ENCODE assay signal across 8 cellular contexts in the genomic region with DNA sequence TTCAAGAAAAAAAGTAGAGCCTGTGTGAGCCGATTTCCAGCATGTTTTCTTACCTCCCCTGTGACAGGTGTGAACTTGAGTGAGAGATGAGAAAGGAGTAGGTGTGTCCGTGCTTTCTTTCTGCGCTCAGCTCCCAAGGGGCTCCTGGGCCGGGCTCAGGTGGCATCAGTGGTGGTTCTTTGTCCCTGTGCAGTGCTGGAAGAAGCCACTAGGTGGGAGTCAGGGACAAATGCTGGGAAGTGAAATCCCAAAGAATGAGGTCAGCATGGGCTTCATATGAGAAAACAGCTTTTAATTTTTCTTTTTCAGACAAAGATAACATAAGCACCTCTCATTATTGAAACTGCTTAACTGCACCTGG. TPM values are rescaled to one million over a fixed set of nuclear protein-coding genes. Genes with fewer than 3 reads are reported as not detected.
DNase-seq lines count a peak whose midpoint lies in the region; ATAC-seq, FAIRE-seq and TF ChIP-seq lines count a peak whose summit lies in the region.

No MANE protein-coding gene starts in this region.

- no peaks in the 10 kb centered on the region for H4K20me1 ChIP-seq in osteoblast (ENCODE audit: insufficient read depth, low read length)

- peak; percentile 43 for FAIRE-seq in TTC549 (lab: Jason Lieb, UNC)

- peak overlapping the region; percentile 53 for H2AFZ ChIP-seq in osteoblast (ENCODE audit: low read length)

- no peaks in the 10 kb centered on the region for H3K36me3 ChIP-seq in osteoblast (ENCODE audit: insufficient read depth, low read length)

- ATAC-seq in GM19452 (IDR thresholded peaks at IDR 0.05; ENCODE audit: unreplicated experiment), result no peak
- ATAC-seq in stimulated activated effector memory CD8-positive, alpha-beta T cell treated with anti-CD3 and anti-CD28 coated beads, Interleukin-12 subunit alpha, Interleukin-12 subunit beta, amount 100 ng/mL, for 72 hours, result no peak

- no peaks in the 10 kb centered on the region for H3K9me3 ChIP-seq in osteoblast (ENCODE audit: low read depth, low read length)

- H3K4me3 ChIP-seq in osteoblast (ENCODE audit: insufficient read depth, low read length), result peak overlapping the region; percentile 18

- H3K27ac Mint-ChIP-seq in stimulated activated effector memory CD8-positive, alpha-beta T cell treated with anti-CD3 and anti-CD28 coated beads, Interleukin-12 subunit alpha, Interleukin-12 subunit beta, amount 100 ng/mL, for 72 hours, result no peak overlapping the region

- no peak overlapping the region for H3K4me2 ChIP-seq in osteoblast (ENCODE audit: insufficient read depth, low read length)

- no peaks in the 10 kb centered on the region for H3K27me3 ChIP-seq in osteoblast (ENCODE audit: insufficient read depth, low read length)

- H3K9me3 Mint-ChIP-seq in stimulated activated effector memory CD8-positive, alpha-beta T cell treated with anti-CD3 and anti-CD28 coated beads, Interleukin-12 subunit alpha, Interleukin-12 subunit beta, amount 100 ng/mL, for 72 hours, result no peaks in the 10 kb centered on the region

- DNase-seq in activated CD4-positive, alpha-beta T cell treated with anti-CD3 and anti-CD28 coated beads for 48 hours, result peak; percentile 36
- DNase-seq in activated CD4-positive, alpha-beta T cell treated with anti-CD3 and anti-CD28 coated beads, Interleukin-2, amount 50 U/mL, for 1 hour, result no peak
- DNase-seq in NCI-H1048 (lab: John Stamatoyannopoulos, UW), result peak; percentile 21
- DNase-seq in foreskin melanocyte, result peak; percentile 45
- DNase-seq in osteoblast (ENCODE audit: insufficient read length, low spot score, missing footprints), result no peak
- DNase-seq in stimulated activated effector memory CD8-positive, alpha-beta T cell treated with anti-CD3 and anti-CD28 coated beads, Interleukin-12 subunit alpha, Interleukin-12 subunit beta, amount 100 ng/mL, for 72 hours (ENCODE audit: low spot score in 2 of 2), result no peak

- H3K79me2 ChIP-seq in osteoblast (ENCODE audit: insufficient read depth, low read length), result no peaks in the 10 kb centered on the region

- H3K4me1 Mint-ChIP-seq in stimulated activated effector memory CD8-positive, alpha-beta T cell treated with anti-CD3 and anti-CD28 coated beads, Interleukin-12 subunit alpha, Interleukin-12 subunit beta, amount 100 ng/mL, for 72 hours, result peaks cover 11% of the 10 kb centered on the region

- H3K4me3 Mint-ChIP-seq in stimulated activated effector memory CD8-positive, alpha-beta T cell treated with anti-CD3 and anti-CD28 coated beads, Interleukin-12 subunit alpha, Interleukin-12 subunit beta, amount 100 ng/mL, for 72 hours, result no peak overlapping the region

- peak; percentile 99 for TF ChIP-seq CTCF in osteoblast (IDR thresholded peaks at IDR 0.05; ENCODE audit: extremely low read depth, low read depth, low read length)

- peak overlapping the region; percentile 59 for H3K27ac ChIP-seq in osteoblast (ENCODE audit: low read depth, low read length)

- H3K36me3 Mint-ChIP-seq in stimulated activated effector memory CD8-positive, alpha-beta T cell treated with anti-CD3 and anti-CD28 coated beads, Interleukin-12 subunit alpha, Interleukin-12 subunit beta, amount 100 ng/mL, for 72 hours, result no peaks in the 10 kb centered on the region

- H3K4me1 ChIP-seq in osteoblast (ENCODE audit: insufficient read depth, low read length), result peaks cover 50% of the 10 kb centered on the region

RNA-seq across cellular contexts. Expression of gene PPFIBP2, which starts 57.8 kb away (rescaled TPM):
- total RNA-seq in osteoblast, result 16.8 and 25.0 TPM in 2 replicates

Comparison
In these comparisons a context has a peak if more than half of its experiments do, and no peak if none do; other contexts are left out.
1. DNase-seq: peak in activated CD4-positive, alpha-beta T cell treated with anti-CD3 and anti-CD28 coated beads for 48 hours (single experiment), NCI-H1048 (single experiment) and foreskin melanocyte (single experiment); none in activated CD4-positive, alpha-beta T cell treated with anti-CD3 and anti-CD28 coated beads, Interleukin-2, amount 50 U/mL, for 1 hour (single experiment), osteoblast (single experiment) and stimulated activated effector memory CD8-positive, alpha-beta T cell treated with anti-CD3 and anti-CD28 coated beads, Interleukin-12 subunit alpha, Interleukin-12 subunit beta, amount 100 ng/mL, for 72 hours (0 of 2).